Comparison of ENCODE assay signal across 20 cellular contexts in the genomic region with DNA sequence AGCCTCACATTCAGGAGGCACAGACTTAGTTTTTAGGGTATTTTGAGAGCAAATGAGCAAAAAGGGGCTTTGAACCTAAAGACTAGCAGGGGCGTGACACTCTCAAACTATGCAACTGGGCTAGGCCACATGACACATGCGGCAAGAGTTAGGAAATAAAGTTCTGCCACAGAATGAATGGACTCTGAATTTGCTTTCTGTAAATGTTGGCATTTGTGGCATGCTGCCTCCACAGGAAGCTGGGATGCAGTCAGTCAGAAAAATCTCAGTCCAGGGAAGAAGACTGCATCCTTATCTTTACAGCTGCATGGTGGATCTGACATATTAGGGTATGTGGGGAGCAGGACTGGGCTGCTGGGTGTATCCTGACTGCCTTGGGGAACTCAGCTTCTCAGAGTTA.
DNase-seq lines count a peak whose midpoint lies in the region; ATAC-seq, FAIRE-seq and TF ChIP-seq lines count a peak whose summit lies in the region.
"Had no signal": no experiment of that assay in that cellular context is flagged by ENCODE, and none has a peak within 500 bp of the region (broad histone marks: within the 10 kb centered on the region; RNA-seq: fewer than 3 reads in every experiment).

No MANE protein-coding gene starts in this region.

- H3K27me3 ChIP-seq in esophagus muscularis mucosa, result no peaks in the 10 kb centered on the region
- no peaks in the 10 kb centered on the region for H3K27me3 ChIP-seq in pancreas

- peaks cover 18 to 36% (median 23%) of the 10 kb centered on the region in 4 donors for H3K4me1 ChIP-seq in esophagus muscularis mucosa
- peaks cover 22 to 29% (median 23%) of the 10 kb centered on the region in 3 donors for H3K4me1 ChIP-seq in pancreas
- H3K4me1 ChIP-seq: BE2C had no signal

- no peak overlapping the region for H3K27ac ChIP-seq in esophagus muscularis mucosa (replicated peaks in 1 of 4)
- no peak overlapping the region for H3K27ac ChIP-seq in pancreas
- H3K27ac ChIP-seq: C4-2B had no signal

- no peak for TF ChIP-seq POLR2A in esophagus muscularis mucosa (IDR thresholded peaks at IDR 0.05; ENCODE audit: low read depth)

- no peak for FAIRE-seq in pancreas (lab: Jason Lieb, UNC)
- FAIRE-seq: A204.1, D721Med, GM19239, HTR-8/SVneo had no signal

- no peaks in the 10 kb centered on the region for H3K36me3 Mint-ChIP-seq in activated naive CD8-positive, alpha-beta T cell treated with anti-CD3 and anti-CD28 coated beads, Interleukin-2, amount 50 U/mL, for 24 hours (ENCODE audit: low read depth)
- peaks cover 16% of the 10 kb centered on the region for H3K36me3 Mint-ChIP-seq in progenitor cell of endocrine pancreas (ENCODE audit: insufficient read depth)
- H3K36me3 Mint-ChIP-seq: CD4-positive, alpha-beta memory T cell had no signal

- no peak for TF ChIP-seq EP300 in esophagus muscularis mucosa (IDR thresholded peaks at IDR 0.05)

- 88% methylated on average over 2 of the region's 2 CpGs for WGBS in esophagus muscularis mucosa
- WGBS in pancreas, 2 donors, result 70 to 100% methylated on average over 2 of the region's 2 CpGs

- H3K27ac Mint-ChIP-seq in activated naive CD8-positive, alpha-beta T cell treated with anti-CD3 and anti-CD28 coated beads, Interleukin-2, amount 50 U/mL, for 24 hours, result no peak overlapping the region
- H3K27ac Mint-ChIP-seq in progenitor cell of endocrine pancreas, result no peak overlapping the region
- H3K27ac Mint-ChIP-seq: CD4-positive, alpha-beta memory T cell; HFFc6 had no signal

- no peaks in the 10 kb centered on the region for H3K9me3 Mint-ChIP-seq in activated naive CD8-positive, alpha-beta T cell treated with anti-CD3 and anti-CD28 coated beads, Interleukin-2, amount 50 U/mL, for 24 hours
- peaks cover 5% of the 10 kb centered on the region for H3K9me3 Mint-ChIP-seq in progenitor cell of endocrine pancreas (ENCODE audit: low read depth)

- ATAC-seq in activated naive CD8-positive, alpha-beta T cell treated with anti-CD3 and anti-CD28 coated beads, Interleukin-2, amount 50 U/mL, for 24 hours, result no peak
- ATAC-seq in GM21576 (IDR thresholded peaks at IDR 0.05; ENCODE audit: unreplicated experiment), result no peak
- no peak for ATAC-seq in pancreas

- no peak overlapping the region for H3K4me3 Mint-ChIP-seq in activated naive CD8-positive, alpha-beta T cell treated with anti-CD3 and anti-CD28 coated beads, Interleukin-2, amount 50 U/mL, for 24 hours
- H3K4me3 Mint-ChIP-seq in progenitor cell of endocrine pancreas (ENCODE audit: low read depth), result no peak overlapping the region
- H3K4me3 Mint-ChIP-seq: CD4-positive, alpha-beta memory T cell; HFFc6 had no signal

- H3K9me3 ChIP-seq in esophagus muscularis mucosa (peaks cover 0 to 5% (median 0%) of the 10 kb centered on the region in 4 donors), pancreas (no peaks in the 10 kb centered on the region)
- H3K9me3 ChIP-seq: BE2C had no signal

- H3K27me3 Mint-ChIP-seq in activated naive CD8-positive, alpha-beta T cell treated with anti-CD3 and anti-CD28 coated beads, Interleukin-2, amount 50 U/mL, for 24 hours, result no peaks in the 10 kb centered on the region
- no peaks in the 10 kb centered on the region for H3K27me3 Mint-ChIP-seq in progenitor cell of endocrine pancreas
- H3K27me3 Mint-ChIP-seq: CD4-positive, alpha-beta memory T cell had no signal

- H3K4me1 Mint-ChIP-seq in activated naive CD8-positive, alpha-beta T cell treated with anti-CD3 and anti-CD28 coated beads, Interleukin-2, amount 50 U/mL, for 24 hours, result peaks cover 10% of the 10 kb centered on the region
- peaks cover 20% of the 10 kb centered on the region for H3K4me1 Mint-ChIP-seq in progenitor cell of endocrine pancreas (ENCODE audit: low read depth)

- intact Hi-C loops in esophagus muscularis mucosa (cut with DNase I), result no loop called here
- intact Hi-C loops in pancreas (cut with DNase I), result loop anchor here in 2 of 3 donors (10.0 kb wide), 2 partner anchors 51 to 361 kb away; no protein-coding TSS in a partner anchor

- no peak for TF ChIP-seq CTCF in AG10803 (conservative IDR thresholded peaks at IDR 0.05; ENCODE audit: low read length)
- no peak for TF ChIP-seq CTCF in esophagus muscularis mucosa (IDR thresholded peaks at IDR 0.05)
- TF ChIP-seq CTCF in pancreas (IDR thresholded peaks at IDR 0.05), result no peak
- TF ChIP-seq CTCF in progenitor cell of endocrine pancreas (IDR thresholded peaks at IDR 0.05; ENCODE audit: unreplicated experiment), result no peak

- H3K4me3 ChIP-seq in AG10803 (ENCODE audit: low read length) (no peak overlapping the region), esophagus muscularis mucosa (no peak overlapping the region), pancreas (no peak overlapping the region)

- H3K36me3 ChIP-seq in esophagus muscularis mucosa (peaks cover 0 to 15% (median 7%) of the 10 kb centered on the region in 4 donors), pancreas (no peaks in the 10 kb centered on the region)
- H3K36me3 ChIP-seq: BE2C had no signal

- peak; percentile 6 for DNase-seq in AG10803 (ENCODE audit: low read depth)
- peak; percentile 7 for DNase-seq in LHCN-M2 (ENCODE audit: low read depth)
- DNase-seq in astrocyte of the hippocampus (ENCODE audit: low read depth, low spot score), result peak; percentile 39
- peak; percentile 31 for DNase-seq in esophagus muscularis mucosa (ENCODE audit: extremely low spot score)
- DNase-seq in activated naive CD8-positive, alpha-beta T cell treated with anti-CD3 and anti-CD28 coated beads, Interleukin-2, amount 50 U/mL, for 24 hours, result no peak
- no peak for DNase-seq in pancreas
- DNase-seq in progenitor cell of endocrine pancreas (ENCODE audit: low spot score, unreplicated experiment), result no peak
- DNase-seq: BE2C; CD4-positive, alpha-beta memory T cell; DMS153; DMS79 treated with DMSO at 0.1 percent for 48 hours; GF-D8; HCEC 1CT; HFFc6 had no signal

Comparison
In these comparisons a context has a peak if more than half of its experiments do, and no peak if none do; other contexts are left out.
1. DNase-seq: peak in AG10803 (single experiment), LHCN-M2 (single experiment), astrocyte of the hippocampus (single experiment) and esophagus muscularis mucosa (single experiment); none in activated naive CD8-positive, alpha-beta T cell treated with anti-CD3 and anti-CD28 coated beads, Interleukin-2, amount 50 U/mL, for 24 hours (single experiment), pancreas (0 of 6) and progenitor cell of endocrine pancreas (single experiment).